In genomic region chr10:89549510-89549909, GRCh38 we compare ENCODE assay signal across 18 cellular contexts. TPM values are rescaled to one million over a fixed set of nuclear protein-coding genes. Genes with fewer than 3 reads are reported as not detected.
DNase-seq lines count a peak whose midpoint lies in the region; ATAC-seq, FAIRE-seq and TF ChIP-seq lines count a peak whose summit lies in the region.
"Had no signal": no experiment of that assay in that cellular context is flagged by ENCODE, and none has a peak within 500 bp of the region (broad histone marks: within the 10 kb centered on the region; RNA-seq: fewer than 3 reads in every experiment).

No MANE protein-coding gene starts in this region.

- intact Hi-C loops in MCF 10A (cut with micrococcal nuclease) (loop anchor here (5.0 kb wide), 1 partner anchor 57 kb away; no protein-coding TSS in a partner anchor), breast epithelium (cut with DNase I; ENCODE audit: low total_unique reads) (no loop called here), left colon (cut with DNase I, micrococcal nuclease) (no loop called here)
- intact Hi-C loops in activated T-helper 2 cell treated with anti-CD3 and anti-CD28 coated beads, Interferon-gamma antibody, Interleukin-2, Interleukin-4, amounts not matched to agents 10 μg/mL and 5 μg/mL and 100 μg/mL, durations not matched to agents 14 hours and 24 hours and 36 hours (cut with micrococcal nuclease): no loop called here

- no TSS peak for BruUV-seq in MCF 10A (replicated peaks; lab: Mats Ljungman, UMichigan)

- no peak for TF ChIP-seq CTCF in MCF 10A (IDR thresholded peaks at IDR 0.05; ENCODE audit: unreplicated experiment)
- no peak for TF ChIP-seq CTCF in breast epithelium (IDR thresholded peaks at IDR 0.05)
- no peak for TF ChIP-seq CTCF in RWPE2 (IDR thresholded peaks at IDR 0.05; ENCODE audit: poor library complexity, severe bottlenecking)

- H3K4me1 ChIP-seq in breast epithelium: no peaks in the 10 kb centered on the region
- H3K4me1 ChIP-seq in RWPE2 (ENCODE audit: insufficient read depth, poor library complexity, severe bottlenecking): peaks cover 33% of the 10 kb centered on the region
- H3K4me1 ChIP-seq: BLaER1 treated with 17β-estradiol and CSF1 and Interleukin-3, amounts not matched to agents 10 nM and 100 nM had no signal

- CTCF ChIA-PET in MCF 10A (lab: Yijun Ruan, JAX): interaction anchor here (1.5 to 1.9 kb wide), 2 partner anchors 13 to 83 kb away, joined by 6 to 7 read pairs; no protein-coding TSS in a partner anchor

- no peaks in the 10 kb centered on the region for H3K36me3 ChIP-seq in breast epithelium
- H3K36me3 ChIP-seq in RWPE2 (ENCODE audit: low read depth): no peaks in the 10 kb centered on the region
- H3K36me3 ChIP-seq: BLaER1 treated with 17β-estradiol and CSF1 and Interleukin-3, amounts not matched to agents 10 nM and 100 nM had no signal

- H3K4me3 Mint-ChIP-seq in MCF 10A (ENCODE audit: unreplicated experiment): no peak overlapping the region
- no peak overlapping the region for H3K4me3 Mint-ChIP-seq in activated T-helper 2 cell treated with anti-CD3 and anti-CD28 coated beads, Interferon-gamma antibody, Interleukin-2, Interleukin-4, amounts not matched to agents 10 μg/mL and 5 μg/mL and 100 μg/mL, durations not matched to agents 14 hours and 24 hours and 36 hours (ENCODE audit: low read depth)
- H3K4me3 Mint-ChIP-seq: CD8-positive, alpha-beta memory T cell had no signal

- peak overlapping the region; percentile 24 for H3K27ac Mint-ChIP-seq in MCF 10A (ENCODE audit: low read depth, unreplicated experiment)
- no peak overlapping the region for H3K27ac Mint-ChIP-seq in activated T-helper 2 cell treated with anti-CD3 and anti-CD28 coated beads, Interferon-gamma antibody, Interleukin-2, Interleukin-4, amounts not matched to agents 10 μg/mL and 5 μg/mL and 100 μg/mL, durations not matched to agents 14 hours and 24 hours and 36 hours

- ATAC-seq in RWPE2 (ENCODE audit: low read depth): peak; percentile 80
- peak; percentile 81 for ATAC-seq in left colon
- ATAC-seq: HCT116 had no signal

- H3K4me1 Mint-ChIP-seq in MCF 10A (ENCODE audit: insufficient read depth, unreplicated experiment): peaks cover 35% of the 10 kb centered on the region
- no peaks in the 10 kb centered on the region for H3K4me1 Mint-ChIP-seq in activated T-helper 2 cell treated with anti-CD3 and anti-CD28 coated beads, Interferon-gamma antibody, Interleukin-2, Interleukin-4, amounts not matched to agents 10 μg/mL and 5 μg/mL and 100 μg/mL, durations not matched to agents 14 hours and 24 hours and 36 hours (ENCODE audit: low read depth)
- H3K4me1 Mint-ChIP-seq: CD8-positive, alpha-beta memory T cell had no signal

- H3K9me3 ChIP-seq in breast epithelium: no peaks in the 10 kb centered on the region
- no peaks in the 10 kb centered on the region for H3K9me3 ChIP-seq in RWPE2 (ENCODE audit: severe bottlenecking)

- H3K27me3 Mint-ChIP-seq in MCF 10A (ENCODE audit: insufficient read depth, unreplicated experiment): no peaks in the 10 kb centered on the region
- peaks cover 10% of the 10 kb centered on the region for H3K27me3 Mint-ChIP-seq in activated T-helper 2 cell treated with anti-CD3 and anti-CD28 coated beads, Interferon-gamma antibody, Interleukin-2, Interleukin-4, amounts not matched to agents 10 μg/mL and 5 μg/mL and 100 μg/mL, durations not matched to agents 14 hours and 24 hours and 36 hours (ENCODE audit: low read depth)

- H3K4me3 ChIP-seq in breast epithelium (no peak overlapping the region), RWPE2 (ENCODE audit: severe bottlenecking) (no peak overlapping the region)
- H3K4me3 ChIP-seq: BLaER1 treated with 17β-estradiol and CSF1 and Interleukin-3, amounts not matched to agents 10 nM and 100 nM had no signal

- POLR2A ChIA-PET in MCF 10A (lab: Yijun Ruan, JAX): interaction anchor here (0.6 to 6.9 kb wide), 11 partner anchors 17 to 298 kb away, joined by 3 to 48 read pairs (median 3); partner anchors contain the start of gene LIPA

- no peak for TF ChIP-seq POLR2A in breast epithelium (IDR thresholded peaks at IDR 0.05)

- no peak overlapping the region for H3K27ac ChIP-seq in breast epithelium
- H3K27ac ChIP-seq in RWPE2 (ENCODE audit: poor library complexity, severe bottlenecking): peak overlapping the region; percentile 34
- H3K27ac ChIP-seq: BLaER1 treated with 17β-estradiol and CSF1 and Interleukin-3, amounts not matched to agents 10 nM and 100 nM had no signal

- H3K36me3 Mint-ChIP-seq in MCF 10A (ENCODE audit: insufficient read depth, unreplicated experiment): no peaks in the 10 kb centered on the region
- H3K36me3 Mint-ChIP-seq in activated T-helper 2 cell treated with anti-CD3 and anti-CD28 coated beads, Interferon-gamma antibody, Interleukin-2, Interleukin-4, amounts not matched to agents 10 μg/mL and 5 μg/mL and 100 μg/mL, durations not matched to agents 14 hours and 24 hours and 36 hours (ENCODE audit: low read depth): no peaks in the 10 kb centered on the region

- no peaks in the 10 kb centered on the region for H3K27me3 ChIP-seq in breast epithelium
- H3K27me3 ChIP-seq in RWPE2 (ENCODE audit: insufficient read depth, poor library complexity, severe bottlenecking): no peaks in the 10 kb centered on the region
- H3K27me3 ChIP-seq: BLaER1 treated with 17β-estradiol and CSF1 and Interleukin-3, amounts not matched to agents 10 nM and 100 nM had no signal

- FAIRE-seq in HTR-8/SVneo (lab: Jason Lieb, UNC): no peak
- FAIRE-seq: GM12892, GM18507 had no signal

- H3K9me3 Mint-ChIP-seq in MCF 10A (ENCODE audit: unreplicated experiment): no peaks in the 10 kb centered on the region
- no peaks in the 10 kb centered on the region for H3K9me3 Mint-ChIP-seq in activated T-helper 2 cell treated with anti-CD3 and anti-CD28 coated beads, Interferon-gamma antibody, Interleukin-2, Interleukin-4, amounts not matched to agents 10 μg/mL and 5 μg/mL and 100 μg/mL, durations not matched to agents 14 hours and 24 hours and 36 hours

- peak; percentile 22 for DNase-seq in MCF 10A (ENCODE audit: unreplicated experiment)
- DNase-seq in breast epithelium (ENCODE audit: low spot score in 2 of 2): no peak
- no peak for DNase-seq in RWPE2 (ENCODE audit: low spot score)
- no peak for DNase-seq in left colon
- no peak for DNase-seq in HTR-8/SVneo (ENCODE audit: insufficient read length, low spot score)
- no peak for DNase-seq in activated T-helper 2 cell treated with anti-CD3 and anti-CD28 coated beads, Interferon-gamma antibody, Interleukin-2, Interleukin-4, amounts not matched to agents 10 μg/mL and 5 μg/mL and 100 μg/mL, durations not matched to agents 14 hours and 24 hours and 36 hours (ENCODE audit: low spot score)
- no peak for DNase-seq in NCI-H2196 (lab: John Stamatoyannopoulos, UW; ENCODE audit: unreplicated experiment)
- DNase-seq: CD8-positive, alpha-beta memory T cell; DMS79; GOT3; NCI-H187; NCI-H446 treated with DMSO at 0.1 percent for 48 hours; NCI-H774 had no signal

RNA-seq across cellular contexts. Expression of gene SLC16A12, which starts 14.1 kb away (rescaled TPM):
- total RNA-seq in MCF 10A (2022) (0.09 and 0.10 TPM in 2 replicates), breast epithelium (1 to 10 TPM; 2.6 to 4.8 (median 3.4) TPM), left colon (under 1 TPM; 0.34 to 0.78 TPM)
- total RNA-seq in activated T-helper 2 cell treated with anti-CD3 and anti-CD28 coated beads, Interferon-gamma antibody, Interleukin-2, Interleukin-4, amounts not matched to agents 10 μg/mL and 5 μg/mL and 100 μg/mL, durations not matched to agents 14 hours and 24 hours and 36 hours: not detected in 2 replicates
- total RNA-seq: CD8-positive, alpha-beta memory T cell; SK-MEL-5 had no signal
